Comparison of ENCODE assay signal across 18 cellular contexts in genomic region chr10:49178489-49179471, GRCh38. TPM values are rescaled to one million over a fixed set of nuclear protein-coding genes. Genes with fewer than 3 reads are reported as not detected.
A peak's percentile ranks its signal among the peaks of the same experiment; 100 is the strongest.
DNase-seq lines count a peak whose midpoint lies in the region; ATAC-seq, FAIRE-seq and TF ChIP-seq lines count a peak whose summit lies in the region.
"Had no signal": no experiment of that assay in that cellular context is flagged by ENCODE, and none has a peak within 500 bp of the region (broad histone marks: within the 10 kb centered on the region; RNA-seq: fewer than 3 reads in every experiment).

No MANE protein-coding gene starts in this region.

- TF ChIP-seq CTCF in gastrocnemius medialis (IDR thresholded peaks at IDR 0.05 in 4 of 5, conservative IDR thresholded peaks at IDR 0.05 in 1 of 5): no peak
- no peak for TF ChIP-seq CTCF in SK-N-SH (IDR thresholded peaks at IDR 0.05)

- H4K20me1 ChIP-seq in SK-N-SH (ENCODE audit: insufficient read depth): no peaks in the 10 kb centered on the region

- peak; percentile 54 for DNase-seq in activated CD4-positive, alpha-beta T cell treated with anti-CD3 and anti-CD28 coated beads, Interleukin-2, amount 10 ng/mL, durations not matched to agents 24 days and 14 days
- DNase-seq in activated CD4-positive, alpha-beta T cell treated with anti-CD3 and anti-CD28 coated beads, Interleukin-2, amount 50 U/mL, for 4 hours: no peak
- DNase-seq in GM19239 (ENCODE audit: insufficient read length, low spot score) (no peak), gastrocnemius medialis (no peak), SK-N-SH (no peak), HEK293T (ENCODE audit: extremely low spot score) (no peak), NCI-H345 (lab: John Stamatoyannopoulos, UW) (no peak)
- DNase-seq in activated T-helper 1 cell treated with anti-CD3 and anti-CD28 coated beads, Interleukin-12 subunit alpha, Interleukin-12 subunit beta, Interleukin-2, Interleukin-4 antibody, amounts not matched to agents 30 ng/mL and 10 ng/mL and 1 ng/mL, durations not matched to agents 14 hours and 24 hours and 36 hours (ENCODE audit: low spot score): no peak
- DNase-seq: effector memory CD4-positive, alpha-beta T cell; MG63; NCI-H2029; NCI-H526 treated with DMSO at 0.1 percent for 48 hours; psoas muscle; RPMI8226; testis had no signal

- no peaks in the 10 kb centered on the region for H3K27me3 Mint-ChIP-seq in activated CD4-positive, alpha-beta T cell treated with anti-CD3 and anti-CD28 coated beads, Interleukin-2, amount 10 ng/mL, durations not matched to agents 24 days and 14 days
- H3K27me3 Mint-ChIP-seq in activated T-helper 1 cell treated with anti-CD3 and anti-CD28 coated beads, Interleukin-12 subunit alpha, Interleukin-12 subunit beta, Interleukin-2, Interleukin-4 antibody, amounts not matched to agents 30 ng/mL and 10 ng/mL and 1 ng/mL, durations not matched to agents 14 hours and 24 hours and 36 hours (ENCODE audit: insufficient read depth): peaks cover 4% of the 10 kb centered on the region

- H3K4me3 ChIP-seq in gastrocnemius medialis (no peak overlapping the region), SK-N-SH (ENCODE audit: low read depth in 2 of 2, low read length in 1 of 2) (no peak overlapping the region)
- H3K4me3 ChIP-seq: MG63, psoas muscle, testis had no signal

- peaks cover 3% of the 10 kb centered on the region for H3K9me3 Mint-ChIP-seq in activated CD4-positive, alpha-beta T cell treated with anti-CD3 and anti-CD28 coated beads, Interleukin-2, amount 10 ng/mL, durations not matched to agents 24 days and 14 days
- H3K9me3 Mint-ChIP-seq in activated T-helper 1 cell treated with anti-CD3 and anti-CD28 coated beads, Interleukin-12 subunit alpha, Interleukin-12 subunit beta, Interleukin-2, Interleukin-4 antibody, amounts not matched to agents 30 ng/mL and 10 ng/mL and 1 ng/mL, durations not matched to agents 14 hours and 24 hours and 36 hours: no peaks in the 10 kb centered on the region
- H3K9me3 Mint-ChIP-seq: activated naive CD4-positive, alpha-beta T cell treated with anti-CD3 and anti-CD28 coated beads, Interleukin-2, amount 50 U/mL, for 24 hours had no signal

- H3K27ac ChIP-seq in gastrocnemius medialis: peak overlapping the region in 3 of 4 donors; percentile 68 to 71 (median 70)
- no peak overlapping the region for H3K27ac ChIP-seq in SK-N-SH (ENCODE audit: low read depth in 2 of 2, low read length in 1 of 2)
- H3K27ac ChIP-seq: testis had no signal

- CTCF ChIA-PET in SK-N-SH (lab: Yijun Ruan, JAX) (interaction anchor here (0.8 to 1.4 kb wide), 3 partner anchors 16 to 108 kb away, joined by 3 read pairs; no protein-coding TSS in a partner anchor), HEK293T (lab: Yijun Ruan, JAX) (no interaction called here)

- TF ChIP-seq RAD21 in SK-N-SH (IDR thresholded peaks at IDR 0.05; ENCODE audit: low read length): no peak

- POLR2A ChIA-PET in SK-N-SH (lab: Yijun Ruan, JAX): no interaction called here
- POLR2A ChIA-PET in HEK293T (lab: Yijun Ruan, JAX): no interaction called here

- H3K9me3 ChIP-seq in gastrocnemius medialis (no peaks in the 10 kb centered on the region), SK-N-SH (no peaks in the 10 kb centered on the region)
- H3K9me3 ChIP-seq: MG63, psoas muscle, testis had no signal

- no peaks in the 10 kb centered on the region for H3K9me2 ChIP-seq in SK-N-SH

- TF ChIP-seq EP300 in SK-N-SH (IDR thresholded peaks at IDR 0.05; ENCODE audit: borderline replicate concordance in 1 of 2, low read depth in 1 of 2, low read length in 1 of 2): no peak

- WGBS in SK-N-SH (ENCODE audit: low lambda C conversion rate): 50% methylated on average over 5 of the region's 6 CpGs

- no peak for ATAC-seq in gastrocnemius medialis

- peak overlapping the region; percentile 69 for H3K4me3 Mint-ChIP-seq in activated CD4-positive, alpha-beta T cell treated with anti-CD3 and anti-CD28 coated beads, Interleukin-2, amount 10 ng/mL, durations not matched to agents 24 days and 14 days
- peak overlapping the region; percentile 13 for H3K4me3 Mint-ChIP-seq in activated T-helper 1 cell treated with anti-CD3 and anti-CD28 coated beads, Interleukin-12 subunit alpha, Interleukin-12 subunit beta, Interleukin-2, Interleukin-4 antibody, amounts not matched to agents 30 ng/mL and 10 ng/mL and 1 ng/mL, durations not matched to agents 14 hours and 24 hours and 36 hours
- H3K4me3 Mint-ChIP-seq: activated naive CD4-positive, alpha-beta T cell treated with anti-CD3 and anti-CD28 coated beads, Interleukin-2, amount 50 U/mL, for 24 hours had no signal

- no peak overlapping the region for H3K9ac ChIP-seq in SK-N-SH

- H3K36me3 Mint-ChIP-seq in activated CD4-positive, alpha-beta T cell treated with anti-CD3 and anti-CD28 coated beads, Interleukin-2, amount 10 ng/mL, durations not matched to agents 24 days and 14 days (ENCODE audit: low read depth): peaks cover 23% of the 10 kb centered on the region
- peaks cover 11% of the 10 kb centered on the region for H3K36me3 Mint-ChIP-seq in activated T-helper 1 cell treated with anti-CD3 and anti-CD28 coated beads, Interleukin-12 subunit alpha, Interleukin-12 subunit beta, Interleukin-2, Interleukin-4 antibody, amounts not matched to agents 30 ng/mL and 10 ng/mL and 1 ng/mL, durations not matched to agents 14 hours and 24 hours and 36 hours (ENCODE audit: low read depth)
- H3K36me3 Mint-ChIP-seq: activated naive CD4-positive, alpha-beta T cell treated with anti-CD3 and anti-CD28 coated beads, Interleukin-2, amount 50 U/mL, for 24 hours had no signal

- no peaks in the 10 kb centered on the region for H3F3A ChIP-seq in SK-N-SH (replicated peaks; ENCODE audit: insufficient read depth)

- no peaks in the 10 kb centered on the region for H3K79me2 ChIP-seq in SK-N-SH (ENCODE audit: insufficient read depth)

- in situ Hi-C loops in gastrocnemius medialis (cut with MboI; ENCODE audit: low sequenced_read_pairs in 4 of 4): no loop called here

- H3K36me3 ChIP-seq in gastrocnemius medialis: no peaks in the 10 kb centered on the region
- H3K36me3 ChIP-seq in SK-N-SH (replicated peaks in 1 of 2; ENCODE audit: control insufficient read depth in 1 of 2, insufficient read depth in 2 of 2, low read length in 1 of 2): no peaks in the 10 kb centered on the region
- H3K36me3 ChIP-seq: MG63 had no signal

- intact Hi-C loops in activated CD4-positive, alpha-beta T cell treated with anti-CD3 and anti-CD28 coated beads, Interleukin-2, amount 10 ng/mL, durations not matched to agents 24 days and 14 days (cut with micrococcal nuclease): no loop called here
- intact Hi-C loops in activated T-helper 1 cell treated with anti-CD3 and anti-CD28 coated beads, Interleukin-12 subunit alpha, Interleukin-12 subunit beta, Interleukin-2, Interleukin-4 antibody, amounts not matched to agents 30 ng/mL and 10 ng/mL and 1 ng/mL, durations not matched to agents 14 hours and 24 hours and 36 hours (cut with micrococcal nuclease): loop anchor here (5.0 kb wide), 2 partner anchors 376 to 871 kb away; partner anchors contain the start of gene MAPK8
- intact Hi-C loops in gastrocnemius medialis (cut with DNase I; ENCODE audit: low total_unique reads): no loop called here

- peak overlapping the region; percentile 95 for H3K27ac Mint-ChIP-seq in activated CD4-positive, alpha-beta T cell treated with anti-CD3 and anti-CD28 coated beads, Interleukin-2, amount 10 ng/mL, durations not matched to agents 24 days and 14 days
- H3K27ac Mint-ChIP-seq in activated T-helper 1 cell treated with anti-CD3 and anti-CD28 coated beads, Interleukin-12 subunit alpha, Interleukin-12 subunit beta, Interleukin-2, Interleukin-4 antibody, amounts not matched to agents 30 ng/mL and 10 ng/mL and 1 ng/mL, durations not matched to agents 14 hours and 24 hours and 36 hours: peak overlapping the region; percentile 97
- H3K27ac Mint-ChIP-seq: activated naive CD4-positive, alpha-beta T cell treated with anti-CD3 and anti-CD28 coated beads, Interleukin-2, amount 50 U/mL, for 24 hours had no signal

- no peak overlapping the region for H3K4me2 ChIP-seq in SK-N-SH

- TF ChIP-seq POLR2A in gastrocnemius medialis (IDR thresholded peaks at IDR 0.05): no peak

- H2AFZ ChIP-seq in SK-N-SH (ENCODE audit: low read depth): no peak overlapping the region

- H3K4me1 Mint-ChIP-seq in activated CD4-positive, alpha-beta T cell treated with anti-CD3 and anti-CD28 coated beads, Interleukin-2, amount 10 ng/mL, durations not matched to agents 24 days and 14 days: peaks cover 57% of the 10 kb centered on the region
- peaks cover 75% of the 10 kb centered on the region for H3K4me1 Mint-ChIP-seq in activated T-helper 1 cell treated with anti-CD3 and anti-CD28 coated beads, Interleukin-12 subunit alpha, Interleukin-12 subunit beta, Interleukin-2, Interleukin-4 antibody, amounts not matched to agents 30 ng/mL and 10 ng/mL and 1 ng/mL, durations not matched to agents 14 hours and 24 hours and 36 hours (ENCODE audit: low read depth)

- H3K27me3 ChIP-seq in gastrocnemius medialis (no peaks in the 10 kb centered on the region), SK-N-SH (ENCODE audit: insufficient read depth) (no peaks in the 10 kb centered on the region)
- H3K27me3 ChIP-seq: MG63, testis had no signal

- H3K4me1 ChIP-seq in gastrocnemius medialis (peaks cover 4 to 7% of the 10 kb centered on the region in 2 donors), SK-N-SH (ENCODE audit: control insufficient read depth in 1 of 2, insufficient read depth in 2 of 2, low read depth in 1 of 2, low read length in 1 of 2) (peaks cover 0 to 2% of the 10 kb centered on the region in 2 experiments; a peak in 1 of 4 replicates)
- H3K4me1 ChIP-seq: psoas muscle, testis had no signal

- FAIRE-seq in GM19239 (lab: Jason Lieb, UNC): peak; percentile 39
- FAIRE-seq: HTR-8/SVneo had no signal

TF ChIP-seq in HEK293T, 16 proteins besides CTCF, POLR2A, EP300 and RAD21 (continues in another document):
- no peak for TF ChIP-seq BHLHE40 (IDR thresholded peaks at IDR 0.05; ENCODE audit: borderline replicate concordance)

RNA-seq across cellular contexts. Expression of gene TMEM273, which starts 9.4 kb away (rescaled TPM):
- total RNA-seq in activated CD4-positive, alpha-beta T cell treated with anti-CD3 and anti-CD28 coated beads, Interleukin-2, amount 10 ng/mL, durations not matched to agents 24 days and 14 days: 34.3 and 36.4 TPM in 2 replicates
- total RNA-seq in activated T-helper 1 cell treated with anti-CD3 and anti-CD28 coated beads, Interleukin-12 subunit alpha, Interleukin-12 subunit beta, Interleukin-2, Interleukin-4 antibody, amounts not matched to agents 30 ng/mL and 10 ng/mL and 1 ng/mL, durations not matched to agents 14 hours and 24 hours and 36 hours: 16.2 and 16.7 TPM in 2 replicates
- 10 to 100 TPM in 1 of 4 donors, 1 to 10 TPM in 3; 4.9 to 11.2 (median 7.8) TPM for total RNA-seq in gastrocnemius medialis
- not detected in 2 replicates for polyA plus RNA-seq in SK-N-SH (2012; rRNA removed)
- polyA plus RNA-seq in SK-N-SH (2012; cell fraction: cytosol; rRNA removed): not detected in 2 replicates
- polyA plus RNA-seq in SK-N-SH (2012; cell fraction: nucleus; rRNA removed): not detected in 2 replicates
- total RNA-seq: bronchial epithelial cell had no signal

RNA-seq across cellular contexts. Expression of gene FAM170B, which starts 45.0 kb away (rescaled TPM):
- not detected in 2 replicates for total RNA-seq in activated CD4-positive, alpha-beta T cell treated with anti-CD3 and anti-CD28 coated beads, Interleukin-2, amount 10 ng/mL, durations not matched to agents 24 days and 14 days
- not detected in 2 replicates for total RNA-seq in activated T-helper 1 cell treated with anti-CD3 and anti-CD28 coated beads, Interleukin-12 subunit alpha, Interleukin-12 subunit beta, Interleukin-2, Interleukin-4 antibody, amounts not matched to agents 30 ng/mL and 10 ng/mL and 1 ng/mL, durations not matched to agents 14 hours and 24 hours and 36 hours
- total RNA-seq in gastrocnemius medialis: not detected
- polyA plus RNA-seq in SK-N-SH (2012; rRNA removed): not detected in 2 replicates
- polyA plus RNA-seq in SK-N-SH (2012; cell fraction: cytosol; rRNA removed): not detected in 2 replicates
- not detected in 2 replicates for polyA plus RNA-seq in SK-N-SH (2012; cell fraction: nucleus; rRNA removed)
- total RNA-seq: bronchial epithelial cell, psoas muscle had no signal

Comparison
In these comparisons a context has a peak if more than half of its experiments do, and no peak if none do; other contexts are left out.
1. H3K27ac ChIP-seq: peak in gastrocnemius medialis (3 of 4); none in SK-N-SH (0 of 2).